Comparison of ENCODE assay signal across 8 cellular contexts in the genomic region with DNA sequence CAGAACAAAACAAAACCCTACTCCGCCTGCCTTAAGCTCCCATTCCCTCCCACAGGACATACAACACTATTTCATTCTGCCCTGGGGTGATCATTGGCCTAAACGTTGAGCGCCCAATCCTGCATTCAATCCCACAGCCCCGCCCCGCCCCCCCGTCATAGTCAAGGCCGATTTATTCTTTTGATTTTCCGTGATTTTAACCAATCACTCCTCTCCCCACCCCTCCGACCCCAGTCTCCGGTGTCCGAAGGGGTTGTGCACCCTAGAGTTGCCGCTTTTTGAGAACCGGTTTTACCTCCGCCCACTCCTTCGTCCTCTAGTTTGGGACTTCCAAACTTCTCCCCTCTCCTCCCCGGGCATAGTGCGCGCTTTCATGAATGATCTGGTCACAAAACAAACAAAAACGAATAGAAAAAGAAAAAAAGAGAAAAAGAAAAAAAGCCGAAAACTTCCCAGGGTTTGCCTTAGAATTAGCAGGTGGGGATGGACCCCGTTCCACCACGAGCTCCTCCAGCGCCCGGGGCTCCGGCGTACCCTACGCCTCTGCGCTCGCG. TPM values are rescaled to one million over a fixed set of nuclear protein-coding genes. Genes with fewer than 3 reads are reported as not detected.
A peak's percentile ranks its signal among the peaks of the same experiment; 100 is the strongest.
DNase-seq lines count a peak whose midpoint lies in the region; ATAC-seq and TF ChIP-seq lines count a peak whose summit lies in the region.

No MANE protein-coding gene starts in this region.

- ATAC-seq in GM18498 (IDR thresholded peaks at IDR 0.05; ENCODE audit: unreplicated experiment) (peak; percentile 27), HG03066 (IDR thresholded peaks at IDR 0.05; ENCODE audit: low read depth, unreplicated experiment) (peak; percentile 11)

- peak overlapping the region; percentile 79 for H3K9ac ChIP-seq in mucosa of stomach (ENCODE audit: low read length)

- H3K4me3 ChIP-seq in epithelial cell of esophagus (ENCODE audit: low read length): peak overlapping the region; percentile 67
- H3K4me3 ChIP-seq in mucosa of stomach (ENCODE audit: low read length): peak overlapping the region; percentile 41

- DNase-seq in AG08396 (ENCODE audit: low spot score) (peak; percentile 56), SW480 (ENCODE audit: low spot score) (peak; percentile 18), epithelial cell of esophagus (ENCODE audit: low read depth) (peak; percentile 42), posterior vena cava (ENCODE audit: low spot score) (no peak), inferior parietal cortex (ENCODE audit: extremely low spot score) (no peak)

- intact Hi-C loops in posterior vena cava (cut with DNase I): no loop called here

- H3K36me3 ChIP-seq in mucosa of stomach (ENCODE audit: control insufficient read depth, insufficient read depth, low read length): no peaks in the 10 kb centered on the region

- peaks cover 10% of the 10 kb centered on the region for H3K4me1 ChIP-seq in mucosa of stomach (ENCODE audit: control insufficient read depth, insufficient read depth, low read length)

- H3K27me3 ChIP-seq in mucosa of stomach (ENCODE audit: control insufficient read depth, insufficient read depth, low read length): no peaks in the 10 kb centered on the region

- no peaks in the 10 kb centered on the region for H3K9me3 ChIP-seq in mucosa of stomach (ENCODE audit: control insufficient read depth, low read length)

- no peak for TF ChIP-seq CTCF in epithelial cell of esophagus (IDR thresholded peaks at IDR 0.05; ENCODE audit: insufficient read depth, low read depth, low read length, missing control alignments)

RNA-seq across cellular contexts. Expression of gene UBE2A, which starts 0.4 kb away (rescaled TPM):
- 10 to 100 TPM; 46.6 to 56.7 TPM for total RNA-seq in posterior vena cava

RNA-seq across cellular contexts. Expression of gene STEEP1, which starts 8.7 kb away (rescaled TPM):
- 10 to 100 TPM; 13.6 to 15.1 TPM for total RNA-seq in posterior vena cava

RNA-seq across cellular contexts. Expression of gene NKRF, which starts 32.3 kb away (rescaled TPM):
- total RNA-seq in posterior vena cava: 1 to 10 TPM; 6.8 to 7.5 TPM

Comparison
In these comparisons a context has a peak if more than half of its experiments do, and no peak if none do; other contexts are left out.
1. DNase-seq: peak in AG08396 (single experiment), SW480 (single experiment) and epithelial cell of esophagus (single experiment); none in posterior vena cava (single experiment) and inferior parietal cortex (single experiment).